ENCODE assay signal across 11 cellular contexts in the genomic region with DNA sequence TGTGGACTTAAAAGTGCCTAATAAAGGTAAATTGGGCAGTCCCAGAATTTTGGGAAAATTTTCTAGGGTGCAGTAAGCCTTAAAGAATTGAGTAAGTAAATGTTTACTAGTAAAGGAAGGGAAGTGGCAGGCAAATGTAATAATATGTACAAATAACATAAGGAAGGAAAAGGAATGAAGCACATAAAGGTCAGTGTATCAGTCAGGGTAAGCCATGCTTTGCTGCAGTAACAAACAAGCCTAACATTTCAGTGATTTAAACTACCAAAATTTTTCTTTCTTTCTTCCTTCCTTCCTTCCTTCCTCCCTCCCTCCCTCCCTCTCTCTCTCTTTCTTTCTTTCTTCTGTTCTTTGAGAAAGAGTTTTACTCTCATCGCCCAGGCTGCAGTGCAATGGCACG.
"Had no signal": no experiment of that assay in that cellular context is flagged by ENCODE, and none has a peak within 500 bp of the region (broad histone marks: within the 10 kb centered on the region; RNA-seq: fewer than 3 reads in every experiment).

No MANE protein-coding gene starts in this region.

- H3K9me3 Mint-ChIP-seq: HFFc6 had no signal

- H3K9ac ChIP-seq: GM23248 had no signal

- H3K27ac Mint-ChIP-seq: GM23338, H9, HFFc6 had no signal

- FAIRE-seq: H1, H54 had no signal

- H3K4me3 Mint-ChIP-seq: GM23338, H9, HFFc6 had no signal

- H3K4me1 Mint-ChIP-seq: GM23338, H9 had no signal

- ATAC-seq: GM23338, HCT116 had no signal

- H2AFZ ChIP-seq: GM23248, GM23338 had no signal

- H3K4me3 ChIP-seq: GM23248, GM23338, HAP-1 had no signal

- H3K36me3 ChIP-seq: HAP-1 had no signal

- H3K4me2 ChIP-seq: GM23338 had no signal

- H3K9me3 ChIP-seq: HAP-1 had no signal

- H3K4me1 ChIP-seq: HAP-1 had no signal

- H3K27ac ChIP-seq: GM23248 had no signal

- DNase-seq: GM23248, GOT3, H7, H9, HCEC 1CT, HFFc6 had no signal
